10 cellular contexts compared by ENCODE assay signal in genomic region chr14:76948213-76948947, GRCh38.
DNase-seq lines count a peak whose midpoint lies in the region; ATAC-seq, FAIRE-seq and TF ChIP-seq lines count a peak whose summit lies in the region.
"Had no signal": no experiment of that assay in that cellular context is flagged by ENCODE, and none has a peak within 500 bp of the region (broad histone marks: within the 10 kb centered on the region; RNA-seq: fewer than 3 reads in every experiment).

No MANE protein-coding gene starts in this region.

- BruUV-seq in HCT116 (replicated peaks; lab: Mats Ljungman, UMichigan): no TSS peak

- peak overlapping the region; percentile 52 for H3K27ac Mint-ChIP-seq in activated naive CD8-positive, alpha-beta T cell treated with anti-CD3 and anti-CD28 coated beads, Interleukin-2, amount 50 U/mL, for 24 hours

- no peaks in the 10 kb centered on the region for H3K27me3 ChIP-seq in HCT116 (ENCODE audit: insufficient read depth, low read length)

- H3K27me3 Mint-ChIP-seq in activated naive CD8-positive, alpha-beta T cell treated with anti-CD3 and anti-CD28 coated beads, Interleukin-2, amount 50 U/mL, for 24 hours: no peaks in the 10 kb centered on the region

- CTCF ChIA-PET in HCT116 (lab: Charles Lee): interaction anchor here (1.2 to 2.9 kb wide), 3 partner anchors 9 to 35 kb away, joined by 3 to 21 read pairs (median 4); no protein-coding TSS in a partner anchor

- peak overlapping the region; percentile 81 for H3K4me2 ChIP-seq in HCT116 (ENCODE audit: low read length)

- DNase-seq in HCT116 (ENCODE audit: low read depth, low spot score): no peak
- DNase-seq in activated naive CD8-positive, alpha-beta T cell treated with anti-CD3 and anti-CD28 coated beads, Interleukin-2, amount 50 U/mL, for 24 hours: no peak
- DNase-seq in kidney: peak; percentile 83
- no peak for DNase-seq in GM03348 (ENCODE audit: low spot score)
- DNase-seq in GDM1 (lab: John Stamatoyannopoulos, UW): no peak
- DNase-seq in AG08395 (ENCODE audit: low spot score): no peak
- DNase-seq: DND-41; stimulated activated CD4-positive, alpha-beta T cell treated with anti-CD3 and anti-CD28 coated beads, Interleukin-4, amount 100 ng/mL, for 24 hours had no signal

- H2AFZ ChIP-seq in HCT116 (ENCODE audit: low read depth, low read length, poor library complexity, severe bottlenecking): no peak overlapping the region

- no peaks in the 10 kb centered on the region for H3K9me2 ChIP-seq in HCT116 (ENCODE audit: insufficient read depth)

- no peaks in the 10 kb centered on the region for H3K79me2 ChIP-seq in HCT116 (ENCODE audit: insufficient read depth, low read length)

- intact Hi-C loops in HCT116 (cut with micrococcal nuclease) (no loop called here), kidney (cut with DNase I) (no loop called here)

- H3K9me3 Mint-ChIP-seq in activated naive CD8-positive, alpha-beta T cell treated with anti-CD3 and anti-CD28 coated beads, Interleukin-2, amount 50 U/mL, for 24 hours: no peaks in the 10 kb centered on the region

- H3K36me3 Mint-ChIP-seq in activated naive CD8-positive, alpha-beta T cell treated with anti-CD3 and anti-CD28 coated beads, Interleukin-2, amount 50 U/mL, for 24 hours (ENCODE audit: low read depth): no peaks in the 10 kb centered on the region

- peak overlapping the region; percentile 97 for H3K27ac ChIP-seq in HCT116 (ENCODE audit: low read depth, low read length)
- H3K27ac ChIP-seq in kidney (ENCODE audit: low read depth in 2 of 2, low read length in 2 of 2): peak overlapping the region; percentile 79 to 88
- H3K27ac ChIP-seq in skin epidermis: peak overlapping the region in 13 of 21 experiments; percentile 14 to 78 (median 69)

- H3K36me3 ChIP-seq in HCT116 (ENCODE audit: control insufficient read depth in 1 of 2, insufficient read depth in 2 of 2, low read length in 2 of 2) (no peaks in the 10 kb centered on the region), kidney (ENCODE audit: control insufficient read depth in 1 of 2, insufficient read depth in 2 of 2, low read length in 2 of 2) (no peaks in the 10 kb centered on the region)

- TF ChIP-seq RAD21 in HCT116 (IDR thresholded peaks at IDR 0.05; ENCODE audit: low read depth): no peak

- peaks cover 77 to 85% of the 10 kb centered on the region in 2 experiments for H3K4me1 ChIP-seq in HCT116 (ENCODE audit: control insufficient read depth in 1 of 2, insufficient read depth in 2 of 2, low read length in 2 of 2)
- H3K4me1 ChIP-seq in kidney (ENCODE audit: control insufficient read depth in 1 of 2, insufficient read depth in 1 of 2, low read depth in 1 of 2, low read length in 2 of 2): peaks cover 39 to 41% of the 10 kb centered on the region in 2 donors

- H3K4me3 ChIP-seq in HCT116 (replicated peaks in 1 of 2; ENCODE audit: low read depth in 1 of 2, low read length in 2 of 2): no peak overlapping the region
- H3K4me3 ChIP-seq in kidney (ENCODE audit: low read length in 2 of 2): peak overlapping the region in 1 of 2 donors; percentile 7
- no peak overlapping the region for H3K4me3 ChIP-seq in skin epidermis

- TF ChIP-seq CTCF in HCT116 (IDR thresholded peaks at IDR 0.05 in 2 of 3, conservative IDR thresholded peaks at IDR 0.05 in 1 of 3; ENCODE audit: borderline replicate concordance in 1 of 3, insufficient read depth in 1 of 3, low read depth in 2 of 3, low read length in 2 of 3) (no peak), kidney (IDR thresholded peaks at IDR 0.05; ENCODE audit: borderline replicate concordance, extremely low read depth, insufficient read depth) (no peak)

- peak overlapping the region; percentile 24 for H3K4me3 Mint-ChIP-seq in activated naive CD8-positive, alpha-beta T cell treated with anti-CD3 and anti-CD28 coated beads, Interleukin-2, amount 50 U/mL, for 24 hours

- FAIRE-seq in kidney (lab: Jason Lieb, UNC): no peak

- ATAC-seq in HCT116 (no peak), GM21390 (IDR thresholded peaks at IDR 0.05; ENCODE audit: unreplicated experiment) (no peak)
- ATAC-seq in activated naive CD8-positive, alpha-beta T cell treated with anti-CD3 and anti-CD28 coated beads, Interleukin-2, amount 50 U/mL, for 24 hours: no peak

- RAD21 ChIA-PET in HCT116 (lab: Charles Lee; ENCODE audit: low non-redundant PET in 1 of 2, low total read pairs in 2 of 2, uncharacterized antibody in 2 of 2, unreplicated experiment in 2 of 2): interaction anchor here in 1 of 2 experiments (1.5 kb wide), 1 partner anchor 13 kb away, joined by 8 read pairs; no protein-coding TSS in a partner anchor

- peaks cover 50% of the 10 kb centered on the region for H3K4me1 Mint-ChIP-seq in activated naive CD8-positive, alpha-beta T cell treated with anti-CD3 and anti-CD28 coated beads, Interleukin-2, amount 50 U/mL, for 24 hours

- H3K9ac ChIP-seq in HCT116 (ENCODE audit: low read length) (peak overlapping the region; percentile 58), kidney (ENCODE audit: low read length in 2 of 2) (peak overlapping the region in 1 of 2 donors; percentile 55)

- H3K9me3 ChIP-seq in HCT116 (ENCODE audit: control insufficient read depth in 1 of 2, insufficient read depth in 1 of 2, low read depth in 1 of 2, low read length in 2 of 2) (no peaks in the 10 kb centered on the region), kidney (ENCODE audit: control insufficient read depth in 1 of 2, low read length in 2 of 2) (no peaks in the 10 kb centered on the region)

- POLR2A ChIA-PET in HCT116 (lab: Charles Lee): interaction anchor here (0.6 to 2.4 kb wide), 6 partner anchors 7 to 86 kb away, joined by 3 to 13 read pairs (median 6); no protein-coding TSS in a partner anchor

- TF ChIP-seq POLR2A in HCT116 (IDR thresholded peaks at IDR 0.05; ENCODE audit: borderline replicate concordance, extremely low read depth, insufficient read depth, insufficient read length): no peak

- no peaks in the 10 kb centered on the region for H4K20me1 ChIP-seq in HCT116 (ENCODE audit: insufficient read depth)

TF ChIP-seq in HCT116, 20 proteins besides CTCF, POLR2A, EP300 and RAD21:
- TF ChIP-seq POLR2AphosphoS5 (IDR thresholded peaks at IDR 0.05; ENCODE audit: low read depth, low read length) (no peak), ZBTB33 (IDR thresholded peaks at IDR 0.05; ENCODE audit: extremely low read depth, insufficient replicate concordance, low read length) (no peak), ZFX (IDR thresholded peaks at IDR 0.05) (no peak)
